Comparison of ENCODE assay signal across 2 cellular contexts in the genomic region with DNA sequence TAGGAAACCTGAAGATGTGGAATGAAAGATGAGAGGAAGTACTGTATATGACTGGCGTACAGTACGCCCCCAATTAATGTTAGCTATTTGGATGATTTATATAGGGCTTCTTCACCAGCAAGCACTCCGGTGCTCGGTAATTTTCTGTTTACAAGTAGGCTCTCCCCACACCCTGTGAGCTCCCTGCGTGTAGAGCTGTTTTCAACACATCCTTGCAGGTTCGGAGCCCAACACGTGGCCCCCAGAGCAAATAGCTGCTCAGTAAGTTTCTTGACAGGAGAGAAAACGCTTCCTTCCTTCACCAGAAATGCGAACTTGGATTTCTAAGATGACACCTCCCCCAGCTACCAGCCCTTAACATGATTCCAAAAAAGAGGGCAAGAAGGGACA.
TF ChIP-seq lines count a peak whose summit lies in the region.

No MANE protein-coding gene starts in this region.

TF ChIP-seq in SK-N-SH, 30 proteins besides CTCF, POLR2A, EP300 and RAD21 (continued from another document):
- TF ChIP-seq, protein P1, sequence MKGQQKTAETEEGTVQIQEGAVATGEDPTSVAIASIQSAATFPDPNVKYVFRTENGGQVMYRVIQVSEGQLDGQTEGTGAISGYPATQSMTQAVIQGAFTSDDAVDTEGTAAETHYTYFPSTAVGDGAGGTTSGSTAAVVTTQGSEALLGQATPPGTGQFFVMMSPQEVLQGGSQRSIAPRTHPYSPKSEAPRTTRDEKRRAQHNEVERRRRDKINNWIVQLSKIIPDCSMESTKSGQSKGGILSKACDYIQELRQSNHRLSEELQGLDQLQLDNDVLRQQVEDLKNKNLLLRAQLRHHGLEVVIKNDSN (IDR thresholded peaks at IDR 0.05; ENCODE audit: borderline replicate concordance, low read depth): no peak
- TF ChIP-seq IRF3 (IDR thresholded peaks at IDR 0.05; ENCODE audit: low read depth, low read length) (no peak), YY1 (IDR thresholded peaks at IDR 0.05; ENCODE audit: low read depth) (no peak), RXRA (IDR thresholded peaks at IDR 0.05; ENCODE audit: borderline replicate concordance, low read depth) (no peak), NRF1 (IDR thresholded peaks at IDR 0.05; ENCODE audit: low read depth, low read length) (no peak)

TF ChIP-seq in SK-N-SH treated with all-trans-retinoic acid at 6 μM for 48 hours, 23 proteins besides CTCF, POLR2A, EP300 and RAD21 (continued from another document):
- TF ChIP-seq, protein P2, sequence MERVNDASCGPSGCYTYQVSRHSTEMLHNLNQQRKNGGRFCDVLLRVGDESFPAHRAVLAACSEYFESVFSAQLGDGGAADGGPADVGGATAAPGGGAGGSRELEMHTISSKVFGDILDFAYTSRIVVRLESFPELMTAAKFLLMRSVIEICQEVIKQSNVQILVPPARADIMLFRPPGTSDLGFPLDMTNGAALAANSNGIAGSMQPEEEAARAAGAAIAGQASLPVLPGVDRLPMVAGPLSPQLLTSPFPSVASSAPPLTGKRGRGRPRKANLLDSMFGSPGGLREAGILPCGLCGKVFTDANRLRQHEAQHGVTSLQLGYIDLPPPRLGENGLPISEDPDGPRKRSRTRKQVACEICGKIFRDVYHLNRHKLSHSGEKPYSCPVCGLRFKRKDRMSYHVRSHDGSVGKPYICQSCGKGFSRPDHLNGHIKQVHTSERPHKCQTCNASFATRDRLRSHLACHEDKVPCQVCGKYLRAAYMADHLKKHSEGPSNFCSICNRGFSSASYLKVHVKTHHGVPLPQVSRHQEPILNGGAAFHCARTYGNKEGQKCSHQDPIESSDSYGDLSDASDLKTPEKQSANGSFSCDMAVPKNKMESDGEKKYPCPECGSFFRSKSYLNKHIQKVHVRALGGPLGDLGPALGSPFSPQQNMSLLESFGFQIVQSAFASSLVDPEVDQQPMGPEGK (CRISPR knock-in tag; IDR thresholded peaks at IDR 0.05; ENCODE audit: borderline replicate concordance): no peak
- no peak for TF ChIP-seq TCF4 (CRISPR knock-in tag; IDR thresholded peaks at IDR 0.05; ENCODE audit: borderline replicate concordance)
- TF ChIP-seq ZNF8 (CRISPR knock-in tag; IDR thresholded peaks at IDR 0.05): no peak
- TF ChIP-seq, protein P3, sequence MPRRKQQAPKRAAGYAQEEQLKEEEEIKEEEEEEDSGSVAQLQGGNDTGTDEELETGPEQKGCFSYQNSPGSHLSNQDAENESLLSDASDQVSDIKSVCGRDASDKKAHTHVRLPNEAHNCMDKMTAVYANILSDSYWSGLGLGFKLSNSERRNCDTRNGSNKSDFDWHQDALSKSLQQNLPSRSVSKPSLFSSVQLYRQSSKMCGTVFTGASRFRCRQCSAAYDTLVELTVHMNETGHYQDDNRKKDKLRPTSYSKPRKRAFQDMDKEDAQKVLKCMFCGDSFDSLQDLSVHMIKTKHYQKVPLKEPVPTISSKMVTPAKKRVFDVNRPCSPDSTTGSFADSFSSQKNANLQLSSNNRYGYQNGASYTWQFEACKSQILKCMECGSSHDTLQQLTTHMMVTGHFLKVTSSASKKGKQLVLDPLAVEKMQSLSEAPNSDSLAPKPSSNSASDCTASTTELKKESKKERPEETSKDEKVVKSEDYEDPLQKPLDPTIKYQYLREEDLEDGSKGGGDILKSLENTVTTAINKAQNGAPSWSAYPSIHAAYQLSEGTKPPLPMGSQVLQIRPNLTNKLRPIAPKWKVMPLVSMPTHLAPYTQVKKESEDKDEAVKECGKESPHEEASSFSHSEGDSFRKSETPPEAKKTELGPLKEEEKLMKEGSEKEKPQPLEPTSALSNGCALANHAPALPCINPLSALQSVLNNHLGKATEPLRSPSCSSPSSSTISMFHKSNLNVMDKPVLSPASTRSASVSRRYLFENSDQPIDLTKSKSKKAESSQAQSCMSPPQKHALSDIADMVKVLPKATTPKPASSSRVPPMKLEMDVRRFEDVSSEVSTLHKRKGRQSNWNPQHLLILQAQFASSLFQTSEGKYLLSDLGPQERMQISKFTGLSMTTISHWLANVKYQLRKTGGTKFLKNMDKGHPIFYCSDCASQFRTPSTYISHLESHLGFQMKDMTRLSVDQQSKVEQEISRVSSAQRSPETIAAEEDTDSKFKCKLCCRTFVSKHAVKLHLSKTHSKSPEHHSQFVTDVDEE (CRISPR knock-in tag; IDR thresholded peaks at IDR 0.05): no peak
- no peak for TF ChIP-seq CSRNP3 (CRISPR knock-in tag; IDR thresholded peaks at IDR 0.05)
